In the genomic region with DNA sequence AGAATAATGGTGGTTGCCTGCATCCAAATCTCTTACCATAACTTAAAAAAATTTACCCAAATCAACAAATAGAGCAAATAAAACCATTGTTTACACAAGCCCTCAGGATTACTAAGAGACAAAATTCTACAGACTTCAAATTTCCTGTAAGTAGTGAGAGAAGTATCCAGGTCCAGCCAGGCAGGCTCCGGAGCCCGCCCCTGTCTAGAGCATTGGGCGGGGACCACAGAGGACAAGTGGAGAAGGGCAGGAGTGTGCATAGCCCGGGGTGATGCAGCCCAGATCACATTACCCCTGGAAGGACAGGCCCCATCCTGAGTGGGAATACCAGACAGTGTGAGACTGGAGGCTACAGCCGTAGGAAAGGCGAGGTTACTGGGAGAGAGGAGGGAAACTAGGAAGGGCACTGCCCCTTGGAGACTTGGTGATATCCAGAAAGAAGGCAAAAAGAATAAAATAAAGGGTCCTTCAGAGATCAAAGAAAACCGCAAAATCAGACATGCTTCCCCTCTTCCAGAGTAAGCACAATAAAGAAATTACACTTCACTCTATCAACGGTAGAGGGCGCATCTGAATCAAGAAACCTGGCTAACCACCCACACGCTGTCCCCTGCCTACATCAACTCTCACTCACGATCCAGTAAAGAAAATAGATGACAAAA, we compare ENCODE assay signal across 1 cellular context.
A peak's percentile ranks its signal among the peaks of the same experiment; 100 is the strongest.
TF ChIP-seq lines count a peak whose summit lies in the region.

No MANE protein-coding gene starts in this region.

TF ChIP-seq in HEK293, 187 proteins besides CTCF, POLR2A, EP300 and RAD21 (continued from another document):
- TF ChIP-seq, protein P1, sequence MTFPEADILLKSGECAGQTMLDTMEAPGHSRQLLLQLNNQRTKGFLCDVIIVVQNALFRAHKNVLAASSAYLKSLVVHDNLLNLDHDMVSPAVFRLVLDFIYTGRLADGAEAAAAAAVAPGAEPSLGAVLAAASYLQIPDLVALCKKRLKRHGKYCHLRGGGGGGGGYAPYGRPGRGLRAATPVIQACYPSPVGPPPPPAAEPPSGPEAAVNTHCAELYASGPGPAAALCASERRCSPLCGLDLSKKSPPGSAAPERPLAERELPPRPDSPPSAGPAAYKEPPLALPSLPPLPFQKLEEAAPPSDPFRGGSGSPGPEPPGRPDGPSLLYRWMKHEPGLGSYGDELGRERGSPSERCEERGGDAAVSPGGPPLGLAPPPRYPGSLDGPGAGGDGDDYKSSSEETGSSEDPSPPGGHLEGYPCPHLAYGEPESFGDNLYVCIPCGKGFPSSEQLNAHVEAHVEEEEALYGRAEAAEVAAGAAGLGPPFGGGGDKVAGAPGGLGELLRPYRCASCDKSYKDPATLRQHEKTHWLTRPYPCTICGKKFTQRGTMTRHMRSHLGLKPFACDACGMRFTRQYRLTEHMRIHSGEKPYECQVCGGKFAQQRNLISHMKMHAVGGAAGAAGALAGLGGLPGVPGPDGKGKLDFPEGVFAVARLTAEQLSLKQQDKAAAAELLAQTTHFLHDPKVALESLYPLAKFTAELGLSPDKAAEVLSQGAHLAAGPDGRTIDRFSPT (tag by site-specific recombination; IDR thresholded peaks at IDR 0.05): 0 out of 2 replicates have a peak, but pooled peaks have one; percentile 36
- TF ChIP-seq, protein P2, sequence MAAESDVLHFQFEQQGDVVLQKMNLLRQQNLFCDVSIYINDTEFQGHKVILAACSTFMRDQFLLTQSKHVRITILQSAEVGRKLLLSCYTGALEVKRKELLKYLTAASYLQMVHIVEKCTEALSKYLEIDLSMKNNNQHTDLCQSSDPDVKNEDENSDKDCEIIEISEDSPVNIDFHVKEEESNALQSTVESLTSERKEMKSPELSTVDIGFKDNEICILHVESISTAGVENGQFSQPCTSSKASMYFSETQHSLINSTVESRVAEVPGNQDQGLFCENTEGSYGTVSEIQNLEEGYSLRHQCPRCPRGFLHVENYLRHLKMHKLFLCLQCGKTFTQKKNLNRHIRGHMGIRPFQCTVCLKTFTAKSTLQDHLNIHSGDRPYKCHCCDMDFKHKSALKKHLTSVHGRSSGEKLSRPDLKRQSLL (tag by site-specific recombination; IDR thresholded peaks at IDR 0.05): no peak
- TF ChIP-seq ZNF530 (tag by site-specific recombination; IDR thresholded peaks at IDR 0.05; ENCODE audit: low read depth): no peak
- TF ChIP-seq IKZF3 (tag by site-specific recombination; IDR thresholded peaks at IDR 0.05): peak; percentile 55; the same call in 1 of the 2 replicates
- TF ChIP-seq ZFHX2 (tag by site-specific recombination; conservative IDR thresholded peaks at IDR 0.05): peak; percentile 86
- TF ChIP-seq ZIC2 (tag by site-specific recombination; IDR thresholded peaks at IDR 0.05): 0 out of 2 replicates have a peak, but pooled peaks have one; percentile 14
- no peak for TF ChIP-seq ZNF211 (tag by site-specific recombination; IDR thresholded peaks at IDR 0.05; ENCODE audit: low read depth)
- peak; percentile 48 for TF ChIP-seq SP7 (tag by site-specific recombination; IDR thresholded peaks at IDR 0.05)
- TF ChIP-seq TRIM28 (IDR thresholded peaks at IDR 0.05; ENCODE audit: borderline replicate concordance, low read length): peak; percentile 89
- TF ChIP-seq GLIS2 (tag by site-specific recombination; IDR thresholded peaks at IDR 0.05): no peak
- TF ChIP-seq ZNF394 (tag by site-specific recombination; IDR thresholded peaks at IDR 0.05; ENCODE audit: borderline replicate concordance): no peak
- no peak for TF ChIP-seq ZBTB1 (tag by site-specific recombination; IDR thresholded peaks at IDR 0.05)
- TF ChIP-seq TCF7L2 (IDR thresholded peaks at IDR 0.05; ENCODE audit: borderline replicate concordance, low read depth, low read length): peak; percentile 98
- TF ChIP-seq ZNF157 (tag by site-specific recombination; IDR thresholded peaks at IDR 0.05): no peak
- TF ChIP-seq PRDM1 (tag by site-specific recombination; IDR thresholded peaks at IDR 0.05): peak; percentile 81
- TF ChIP-seq ZNF366 (tag by site-specific recombination; conservative IDR thresholded peaks at IDR 0.05): peak; percentile 63
- TF ChIP-seq ZNF701 (tag by site-specific recombination; IDR thresholded peaks at IDR 0.05): no peak
- TF ChIP-seq ZNF561 (tag by site-specific recombination; IDR thresholded peaks at IDR 0.05; ENCODE audit: borderline replicate concordance): 0 out of 2 replicates have a peak, but pooled peaks have one; percentile 14
- no peak for TF ChIP-seq KLF16 (tag by site-specific recombination; IDR thresholded peaks at IDR 0.05)
- no peak for TF ChIP-seq SCRT2 (tag by site-specific recombination; IDR thresholded peaks at IDR 0.05)
- no peak for TF ChIP-seq SP3 (tag by site-specific recombination; IDR thresholded peaks at IDR 0.05)
- TF ChIP-seq ZNF654 (tag by site-specific recombination; IDR thresholded peaks at IDR 0.05; ENCODE audit: low read depth): peak; percentile 72
- TF ChIP-seq MZF1 (tag by site-specific recombination; IDR thresholded peaks at IDR 0.05; ENCODE audit: borderline replicate concordance): no peak
- TF ChIP-seq ZNF18 (tag by site-specific recombination; IDR thresholded peaks at IDR 0.05): peak; percentile 95
- TF ChIP-seq ZSCAN30 (tag by site-specific recombination; IDR thresholded peaks at IDR 0.05): no peak
- TF ChIP-seq ZBTB20 (tag by site-specific recombination; IDR thresholded peaks at IDR 0.05): peak; percentile 77
- TF ChIP-seq SP2 (tag by site-specific recombination; IDR thresholded peaks at IDR 0.05): peak; percentile 24; the same call in 1 of the 2 replicates
- no peak for TF ChIP-seq WT1 (tag by site-specific recombination; IDR thresholded peaks at IDR 0.05)
- TF ChIP-seq AEBP2 (tag by site-specific recombination; IDR thresholded peaks at IDR 0.05; ENCODE audit: borderline replicate concordance): no peak
- no peak for TF ChIP-seq ZNF302 (tag by site-specific recombination; IDR thresholded peaks at IDR 0.05; ENCODE audit: low read depth)
- peak; percentile 37; the same call in 1 of the 2 replicates for TF ChIP-seq ZNF2 (tag by site-specific recombination; IDR thresholded peaks at IDR 0.05)
- 0 out of 2 replicates have a peak, but pooled peaks have one; percentile 15 for TF ChIP-seq ZBTB8A (tag by site-specific recombination; IDR thresholded peaks at IDR 0.05)
- TF ChIP-seq ZNF335 (tag by site-specific recombination; conservative IDR thresholded peaks at IDR 0.05): peak; percentile 82
- TF ChIP-seq ZNF843 (tag by site-specific recombination; IDR thresholded peaks at IDR 0.05): no peak
- TF ChIP-seq, protein P3, sequence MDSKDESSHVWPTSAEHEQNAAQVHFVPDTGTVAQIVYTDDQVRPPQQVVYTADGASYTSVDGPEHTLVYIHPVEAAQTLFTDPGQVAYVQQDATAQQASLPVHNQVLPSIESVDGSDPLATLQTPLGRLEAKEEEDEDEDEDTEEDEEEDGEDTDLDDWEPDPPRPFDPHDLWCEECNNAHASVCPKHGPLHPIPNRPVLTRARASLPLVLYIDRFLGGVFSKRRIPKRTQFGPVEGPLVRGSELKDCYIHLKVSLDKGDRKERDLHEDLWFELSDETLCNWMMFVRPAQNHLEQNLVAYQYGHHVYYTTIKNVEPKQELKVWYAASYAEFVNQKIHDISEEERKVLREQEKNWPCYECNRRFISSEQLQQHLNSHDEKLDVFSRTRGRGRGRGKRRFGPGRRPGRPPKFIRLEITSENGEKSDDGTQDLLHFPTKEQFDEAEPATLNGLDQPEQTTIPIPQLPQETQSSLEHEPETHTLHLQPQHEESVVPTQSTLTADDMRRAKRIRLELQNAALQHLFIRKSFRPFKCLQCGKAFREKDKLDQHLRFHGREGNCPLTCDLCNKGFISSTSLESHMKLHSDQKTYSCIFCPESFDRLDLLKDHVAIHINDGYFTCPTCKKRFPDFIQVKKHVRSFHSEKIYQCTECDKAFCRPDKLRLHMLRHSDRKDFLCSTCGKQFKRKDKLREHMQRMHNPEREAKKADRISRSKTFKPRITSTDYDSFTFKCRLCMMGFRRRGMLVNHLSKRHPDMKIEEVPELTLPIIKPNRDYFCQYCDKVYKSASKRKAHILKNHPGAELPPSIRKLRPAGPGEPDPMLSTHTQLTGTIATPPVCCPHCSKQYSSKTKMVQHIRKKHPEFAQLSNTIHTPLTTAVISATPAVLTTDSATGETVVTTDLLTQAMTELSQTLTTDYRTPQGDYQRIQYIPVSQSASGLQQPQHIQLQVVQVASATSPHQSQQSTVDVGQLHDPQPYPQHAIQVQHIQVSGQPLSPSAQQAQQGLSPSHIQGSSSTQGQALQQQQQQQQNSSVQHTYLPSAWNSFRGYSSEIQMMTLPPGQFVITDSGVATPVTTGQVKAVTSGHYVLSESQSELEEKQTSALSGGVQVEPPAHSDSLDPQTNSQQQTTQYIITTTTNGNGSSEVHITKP (tag by site-specific recombination; IDR thresholded peaks at IDR 0.05): peak; percentile 70
- TF ChIP-seq, protein P4, sequence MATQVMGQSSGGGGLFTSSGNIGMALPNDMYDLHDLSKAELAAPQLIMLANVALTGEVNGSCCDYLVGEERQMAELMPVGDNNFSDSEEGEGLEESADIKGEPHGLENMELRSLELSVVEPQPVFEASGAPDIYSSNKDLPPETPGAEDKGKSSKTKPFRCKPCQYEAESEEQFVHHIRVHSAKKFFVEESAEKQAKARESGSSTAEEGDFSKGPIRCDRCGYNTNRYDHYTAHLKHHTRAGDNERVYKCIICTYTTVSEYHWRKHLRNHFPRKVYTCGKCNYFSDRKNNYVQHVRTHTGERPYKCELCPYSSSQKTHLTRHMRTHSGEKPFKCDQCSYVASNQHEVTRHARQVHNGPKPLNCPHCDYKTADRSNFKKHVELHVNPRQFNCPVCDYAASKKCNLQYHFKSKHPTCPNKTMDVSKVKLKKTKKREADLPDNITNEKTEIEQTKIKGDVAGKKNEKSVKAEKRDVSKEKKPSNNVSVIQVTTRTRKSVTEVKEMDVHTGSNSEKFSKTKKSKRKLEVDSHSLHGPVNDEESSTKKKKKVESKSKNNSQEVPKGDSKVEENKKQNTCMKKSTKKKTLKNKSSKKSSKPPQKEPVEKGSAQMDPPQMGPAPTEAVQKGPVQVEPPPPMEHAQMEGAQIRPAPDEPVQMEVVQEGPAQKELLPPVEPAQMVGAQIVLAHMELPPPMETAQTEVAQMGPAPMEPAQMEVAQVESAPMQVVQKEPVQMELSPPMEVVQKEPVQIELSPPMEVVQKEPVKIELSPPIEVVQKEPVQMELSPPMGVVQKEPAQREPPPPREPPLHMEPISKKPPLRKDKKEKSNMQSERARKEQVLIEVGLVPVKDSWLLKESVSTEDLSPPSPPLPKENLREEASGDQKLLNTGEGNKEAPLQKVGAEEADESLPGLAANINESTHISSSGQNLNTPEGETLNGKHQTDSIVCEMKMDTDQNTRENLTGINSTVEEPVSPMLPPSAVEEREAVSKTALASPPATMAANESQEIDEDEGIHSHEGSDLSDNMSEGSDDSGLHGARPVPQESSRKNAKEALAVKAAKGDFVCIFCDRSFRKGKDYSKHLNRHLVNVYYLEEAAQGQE (tag by site-specific recombination; IDR thresholded peaks at IDR 0.05): no peak
- peak; percentile 35; the same call in 1 of the 2 replicates for TF ChIP-seq ZBTB17 (tag by site-specific recombination; IDR thresholded peaks at IDR 0.05)
- peak; percentile 79 for TF ChIP-seq EGR2 (tag by site-specific recombination; IDR thresholded peaks at IDR 0.05; ENCODE audit: low read depth)
- TF ChIP-seq ZFP3 (tag by site-specific recombination; IDR thresholded peaks at IDR 0.05; ENCODE audit: low read depth): no peak
- TF ChIP-seq, protein P5, sequence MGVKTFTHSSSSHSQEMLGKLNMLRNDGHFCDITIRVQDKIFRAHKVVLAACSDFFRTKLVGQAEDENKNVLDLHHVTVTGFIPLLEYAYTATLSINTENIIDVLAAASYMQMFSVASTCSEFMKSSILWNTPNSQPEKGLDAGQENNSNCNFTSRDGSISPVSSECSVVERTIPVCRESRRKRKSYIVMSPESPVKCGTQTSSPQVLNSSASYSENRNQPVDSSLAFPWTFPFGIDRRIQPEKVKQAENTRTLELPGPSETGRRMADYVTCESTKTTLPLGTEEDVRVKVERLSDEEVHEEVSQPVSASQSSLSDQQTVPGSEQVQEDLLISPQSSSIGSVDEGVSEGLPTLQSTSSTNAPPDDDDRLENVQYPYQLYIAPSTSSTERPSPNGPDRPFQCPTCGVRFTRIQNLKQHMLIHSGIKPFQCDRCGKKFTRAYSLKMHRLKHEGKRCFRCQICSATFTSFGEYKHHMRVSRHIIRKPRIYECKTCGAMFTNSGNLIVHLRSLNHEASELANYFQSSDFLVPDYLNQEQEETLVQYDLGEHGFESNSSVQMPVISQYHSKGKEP (tag by site-specific recombination; IDR thresholded peaks at IDR 0.05): no peak
